Comparison of ENCODE assay signal across 8 cellular contexts in genomic region chr16:84532299-84532724, GRCh38. TPM values are rescaled to one million over a fixed set of nuclear protein-coding genes. Genes with fewer than 3 reads are reported as not detected.
DNase-seq lines count a peak whose midpoint lies in the region; ATAC-seq and TF ChIP-seq lines count a peak whose summit lies in the region.

No MANE protein-coding gene starts in this region.

- H3K18ac ChIP-seq in IMR-90 (ENCODE audit: low read depth, low read length) = peak overlapping the region; percentile 51

- no TSS peak for BruUV-seq in IMR-90 (replicated peaks; lab: Mats Ljungman, UMichigan)

- H2BK120ac ChIP-seq in IMR-90 (ENCODE audit: low read depth, low read length) = peak overlapping the region; percentile 100

- H3K36me3 ChIP-seq in IMR-90 (ENCODE audit: control insufficient read depth, insufficient read depth, low read length) = no peaks in the 10 kb centered on the region
- no peaks in the 10 kb centered on the region for H3K36me3 ChIP-seq in thyroid gland

- dilution Hi-C loops in IMR-90 (cut with HindIII; ENCODE audit: low sequenced_read_pairs, unreplicated experiment) = no loop called here

- intact Hi-C loops in IMR-90 (cut with micrococcal nuclease) = loop anchor here (1.0 to 5.0 kb wide), 2 partner anchors 65 to 86 kb away; partner anchors contain the start of gene COTL1
- intact Hi-C loops in thyroid gland (cut with DNase I) = no loop called here

- H2BK5ac ChIP-seq in IMR-90 (ENCODE audit: low read depth, low read length, poor library complexity, severe bottlenecking) = peak overlapping the region; percentile 82

- WGBS in IMR-90 (ENCODE audit: extremely low coverage in 2 of 2, insufficient read length in 1 of 2), 2 experiments = 0% methylated on average over 4 of the region's 10 CpGs; no CpG with 5 or more reads in 1 of the 2 experiments
- WGBS in thyroid gland, 2 donors = 27% methylated on average over 10 of the region's 10 CpGs

- TF ChIP-seq CTCF in IMR-90 (conservative IDR thresholded peaks at IDR 0.05; ENCODE audit: low read depth, low read length) = no peak
- no peak for TF ChIP-seq CTCF in thyroid gland (IDR thresholded peaks at IDR 0.05)

- no peak overlapping the region for H3K4me2 ChIP-seq in IMR-90 (ENCODE audit: low read depth, low read length)

- H2BK15ac ChIP-seq in IMR-90 (ENCODE audit: low read depth, low read length) = peak overlapping the region; percentile 98

- peaks cover 17% of the 10 kb centered on the region for H3K9me1 ChIP-seq in IMR-90 (ENCODE audit: insufficient read depth, low read length)

- H3K27me3 ChIP-seq in IMR-90 (ENCODE audit: control insufficient read depth, insufficient read depth, low read length) (no peaks in the 10 kb centered on the region), thyroid gland (no peaks in the 10 kb centered on the region)

- peak overlapping the region; percentile 74 to 94 for H4K8ac ChIP-seq in IMR-90 (ENCODE audit: low read depth in 2 of 2, low read length in 2 of 2)

- peaks cover 7% of the 10 kb centered on the region for H3K9me3 ChIP-seq in IMR-90 (ENCODE audit: control insufficient read depth, insufficient read depth, low read length)
- H3K9me3 ChIP-seq in thyroid gland = no peaks in the 10 kb centered on the region

- peak overlapping the region; percentile 60 for H4K5ac ChIP-seq in IMR-90 (ENCODE audit: low read depth, low read length)

- peak overlapping the region; percentile 85 for H3K27ac ChIP-seq in IMR-90 (ENCODE audit: insufficient read depth, low read length)
- H3K27ac ChIP-seq in thyroid gland = peak overlapping the region; percentile 74 to 79 (median 76)

- CTCF ChIA-PET in IMR-90 (lab: Yijun Ruan, JAX) = interaction anchor here (1.2 kb wide), 2 partner anchors 90 to 253 kb away, joined by 3 read pairs; no protein-coding TSS in a partner anchor

- no peaks in the 10 kb centered on the region for H4K20me1 ChIP-seq in IMR-90 (ENCODE audit: insufficient read depth, low read length)

- H3K56ac ChIP-seq in IMR-90 (ENCODE audit: extremely low read depth, insufficient read depth, low read length) = peak overlapping the region; percentile 85

- H3K4me3 ChIP-seq in IMR-90 (ENCODE audit: insufficient read depth, low read depth, low read length) = no peak overlapping the region
- no peak overlapping the region for H3K4me3 ChIP-seq in thyroid gland (replicated peaks in 1 of 3)

- peak overlapping the region; percentile 8; the same call in 1 of the 2 replicates for H3K23ac ChIP-seq in IMR-90 (ENCODE audit: low read depth, low read length)

- H2AFZ ChIP-seq in IMR-90 (replicated peaks; ENCODE audit: low read length, poor library complexity) = peak overlapping the region; percentile 82

- TF ChIP-seq POLR2A in IMR-90 (IDR thresholded peaks at IDR 0.05; ENCODE audit: low read depth, low read length) (no peak), thyroid gland (IDR thresholded peaks at IDR 0.05) (no peak)

- peak overlapping the region; percentile 19; the same call in 1 of the 2 replicates for H3K9ac ChIP-seq in IMR-90 (ENCODE audit: low read depth, low read length)

- ATAC-seq in IMR-90 (ENCODE audit: low read depth) (peak; percentile 98), HG02884 (IDR thresholded peaks at IDR 0.05; ENCODE audit: unreplicated experiment) (no peak)

- DNase-seq in IMR-90 = peak; percentile 98
- DNase-seq in cerebellum (ENCODE audit: low spot score) = peak; percentile 44
- peak; percentile 100 for DNase-seq in kidney tubule cell (ENCODE audit: low spot score)
- peak; percentile 63 to 71 for DNase-seq in thyroid gland
- no peak for DNase-seq in HT-29 (ENCODE audit: low spot score)
- no peak for DNase-seq in GM19238 (ENCODE audit: insufficient read length, low spot score)
- DNase-seq in SHP77 treated with DMSO at 0.1 percent for 48 hours (lab: John Stamatoyannopoulos, UW) = no peak

- H2AK9ac ChIP-seq in IMR-90 (replicated peaks; ENCODE audit: low read depth, low read length, poor library complexity) = peak overlapping the region; percentile 81

- peak overlapping the region; percentile 96 for H4K91ac ChIP-seq in IMR-90 (ENCODE audit: insufficient read depth, low read depth, low read length)

- no peaks in the 10 kb centered on the region; a peak in 1 of 4 replicates for H3K79me1 ChIP-seq in IMR-90 (ENCODE audit: low read depth in 1 of 2, low read length in 2 of 2)

- H2BK20ac ChIP-seq in IMR-90 (ENCODE audit: low read depth, low read length) = peak overlapping the region; percentile 100

- H3K4me1 ChIP-seq in IMR-90 (ENCODE audit: control insufficient read depth, insufficient read depth, low read length) (peaks cover 12% of the 10 kb centered on the region), thyroid gland (peaks cover 15 to 33% of the 10 kb centered on the region in 2 donors)

- H3K4ac ChIP-seq in IMR-90 (ENCODE audit: low read depth, low read length) = peak overlapping the region; percentile 100

- POLR2A ChIA-PET in IMR-90 (lab: Charles Lee; ENCODE audit: unreplicated experiment) = interaction anchor here (0.6 kb wide), 1 partner anchor 483 kb away, joined by 7 read pairs; no protein-coding TSS in a partner anchor

- no peak for TF ChIP-seq RAD21 in IMR-90 (IDR thresholded peaks at IDR 0.05; ENCODE audit: low read length)

- in situ Hi-C loops in IMR-90 (cut with MboI; ENCODE audit: low sequenced_read_pairs) = no loop called here

- peak overlapping the region; percentile 97 for H2AK5ac ChIP-seq in IMR-90 (ENCODE audit: low read depth, low read length)

- H3K14ac ChIP-seq in IMR-90 (replicated peaks; ENCODE audit: low read depth, low read length) = peak overlapping the region; percentile 83; the same call in 1 of the 2 replicates

TF ChIP-seq in IMR-90, 13 proteins besides CTCF, POLR2A, EP300 and RAD21:
- TF ChIP-seq MAFK (IDR thresholded peaks at IDR 0.05; ENCODE audit: low read depth, low read length) (no peak), MAZ (IDR thresholded peaks at IDR 0.05; ENCODE audit: borderline replicate concordance, low read depth, low read length) (no peak), BHLHE40 (IDR thresholded peaks at IDR 0.05; ENCODE audit: low read depth, low read length) (peak; percentile 5; the same call in 1 of the 2 replicates), SMC3 (IDR thresholded peaks at IDR 0.05; ENCODE audit: low read depth, low read length) (peak; percentile 9; the same call in 1 of the 2 replicates), CEBPB (IDR thresholded peaks at IDR 0.05; ENCODE audit: low read depth, low read length) (0 out of 2 replicates have a peak, but pooled peaks have one; percentile 3), FOS (IDR thresholded peaks at IDR 0.05; ENCODE audit: low read depth, low read length) (no peak)

RNA-seq across cellular contexts. Expression of gene MEAK7, which starts 27.9 kb away (rescaled TPM):
- 27.4 and 27.8 TPM in 2 replicates for total RNA-seq in IMR-90 (2012; rRNA removed)
- 36.0 and 39.0 TPM in 2 replicates for polyA plus RNA-seq in IMR-90 (2012; rRNA removed)
- 25.1 and 29.9 TPM in 2 replicates for polyA plus RNA-seq in IMR-90 (2012; cell fraction: cytosol; rRNA removed)
- 31.0 and 35.1 TPM in 2 replicates for polyA plus RNA-seq in IMR-90 (2012; cell fraction: nucleus; rRNA removed; ENCODE audit: low replicate concordance)
- total RNA-seq in cerebellum = 29.7 TPM
- 10 to 100 TPM; 14.5 to 19.2 (median 16.3) TPM for total RNA-seq in thyroid gland
- total RNA-seq in HT-29 (2014; rRNA removed; shearing (Covaris generic)) = 7.4 and 11.3 TPM in 2 replicates

Comparison
In these comparisons a context has a peak if more than half of its experiments do, and no peak if none do; other contexts are left out.
1. DNase-seq: peak in IMR-90 (single experiment), cerebellum (single experiment), kidney tubule cell (single experiment) and thyroid gland (2 of 2); none in HT-29 (single experiment), GM19238 (single experiment) and SHP77 treated with DMSO at 0.1 percent for 48 hours (single experiment).